Comparison of ENCODE assay signal across 1 cellular context in the genomic region with DNA sequence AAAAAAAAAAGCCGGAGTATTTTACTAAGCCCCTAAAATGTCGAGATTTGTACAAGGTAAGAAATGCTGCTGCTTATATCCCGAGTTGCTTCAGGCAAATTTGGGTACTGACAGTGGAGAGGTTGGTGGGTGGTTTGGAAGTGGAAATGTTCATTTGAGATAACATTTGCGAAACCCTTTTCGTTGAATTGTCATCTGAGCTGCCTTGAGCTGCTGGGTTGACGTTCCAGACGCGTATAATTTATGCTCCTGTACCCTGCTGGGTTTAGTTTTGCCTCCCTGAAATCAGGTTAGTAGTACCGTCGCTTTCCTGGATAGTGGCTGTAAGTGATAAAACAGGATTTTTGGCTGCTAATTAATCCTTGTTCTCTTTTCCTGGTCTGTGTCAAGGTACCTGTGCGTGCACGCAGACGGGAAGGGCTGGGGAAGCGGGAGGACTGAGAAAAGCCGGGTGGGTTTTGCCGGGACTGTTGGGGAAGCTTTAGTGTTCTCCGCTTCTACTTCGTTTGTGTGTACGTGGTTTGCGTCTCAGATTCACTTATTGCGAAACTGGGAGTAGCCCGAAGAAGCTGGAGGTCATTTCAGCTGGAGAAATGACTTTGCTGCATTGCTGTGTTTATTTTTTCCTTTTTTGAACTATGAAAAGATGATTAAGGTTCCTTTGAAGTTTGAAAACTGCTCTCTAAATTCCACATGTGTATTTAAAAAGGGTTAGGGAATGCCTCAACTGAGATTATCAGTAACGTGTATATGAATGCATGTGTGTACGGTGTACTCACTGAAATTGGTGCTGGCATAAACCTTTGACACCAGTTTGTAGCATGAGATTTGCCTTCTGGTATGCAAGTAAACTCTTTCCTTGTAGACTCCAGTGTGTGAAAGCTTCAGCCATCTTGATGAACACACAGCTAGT.
A peak's percentile ranks its signal among the peaks of the same experiment; 100 is the strongest.
TF ChIP-seq lines count a peak whose summit lies in the region.

No MANE protein-coding gene starts in this region.

TF ChIP-seq in HepG2, 621 proteins besides CTCF, POLR2A, EP300 and RAD21 (continued from another document and continues in another):
- TF ChIP-seq, protein P1, sequence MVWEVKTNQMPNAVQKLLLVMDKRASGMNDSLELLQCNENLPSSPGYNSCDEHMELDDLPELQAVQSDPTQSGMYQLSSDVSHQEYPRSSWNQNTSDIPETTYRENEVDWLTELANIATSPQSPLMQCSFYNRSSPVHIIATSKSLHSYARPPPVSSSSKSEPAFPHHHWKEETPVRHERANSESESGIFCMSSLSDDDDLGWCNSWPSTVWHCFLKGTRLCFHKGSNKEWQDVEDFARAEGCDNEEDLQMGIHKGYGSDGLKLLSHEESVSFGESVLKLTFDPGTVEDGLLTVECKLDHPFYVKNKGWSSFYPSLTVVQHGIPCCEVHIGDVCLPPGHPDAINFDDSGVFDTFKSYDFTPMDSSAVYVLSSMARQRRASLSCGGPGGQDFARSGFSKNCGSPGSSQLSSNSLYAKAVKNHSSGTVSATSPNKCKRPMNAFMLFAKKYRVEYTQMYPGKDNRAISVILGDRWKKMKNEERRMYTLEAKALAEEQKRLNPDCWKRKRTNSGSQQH (CRISPR knock-in tag; IDR thresholded peaks at IDR 0.05; ENCODE audit: low read depth): peak; percentile 53; the same call in 1 of the 2 replicates
- TF ChIP-seq, protein P2, sequence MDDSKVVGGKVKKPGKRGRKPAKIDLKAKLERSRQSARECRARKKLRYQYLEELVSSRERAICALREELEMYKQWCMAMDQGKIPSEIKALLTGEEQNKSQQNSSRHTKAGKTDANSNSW (CRISPR knock-in tag; IDR thresholded peaks at IDR 0.05; ENCODE audit: borderline replicate concordance): 0 out of 2 replicates have a peak, but pooled peaks have one; percentile 60
- TF ChIP-seq KAT7 (CRISPR knock-in tag; IDR thresholded peaks at IDR 0.05; ENCODE audit: borderline replicate concordance) (no peak), IRX3 (CRISPR knock-in tag; IDR thresholded peaks at IDR 0.05; ENCODE audit: borderline replicate concordance, low read depth) (no peak), ZNF292 (CRISPR knock-in tag; IDR thresholded peaks at IDR 0.05; ENCODE audit: borderline replicate concordance, low read depth) (peak; percentile 60; the same call in 1 of the 2 replicates), KMT2A (CRISPR knock-in tag; IDR thresholded peaks at IDR 0.05) (peak; percentile 64; the same call in 1 of the 2 replicates), FOXO1 (CRISPR knock-in tag; IDR thresholded peaks at IDR 0.05) (peak; percentile 52; the same call in 1 of the 2 replicates), TIGD3 (CRISPR knock-in tag; IDR thresholded peaks at IDR 0.05; ENCODE audit: borderline replicate concordance) (no peak), SMARCE1 (IDR thresholded peaks at IDR 0.05; ENCODE audit: borderline replicate concordance) (no peak), SOX6 (IDR thresholded peaks at IDR 0.05) (no peak), SOX6 (CRISPR knock-in tag; IDR thresholded peaks at IDR 0.05) (peak; percentile 73; the same call in 1 of the 2 replicates), ZNF350 (CRISPR knock-in tag; IDR thresholded peaks at IDR 0.05; ENCODE audit: borderline replicate concordance, low read depth) (0 out of 2 replicates have a peak, but pooled peaks have one; percentile 36), ZNF709 (CRISPR knock-in tag; IDR thresholded peaks at IDR 0.05) (peak; percentile 70; the same call in 1 of the 2 replicates), ZNF510 (CRISPR knock-in tag; IDR thresholded peaks at IDR 0.05; ENCODE audit: low read depth) (0 out of 2 replicates have a peak, but pooled peaks have one; percentile 14), ZBTB3 (CRISPR knock-in tag; IDR thresholded peaks at IDR 0.05; ENCODE audit: borderline replicate concordance, low read depth) (0 out of 2 replicates have a peak, but pooled peaks have one; percentile 34), ZNF773 (CRISPR knock-in tag; IDR thresholded peaks at IDR 0.05; ENCODE audit: borderline replicate concordance) (no peak), ZNF136 (CRISPR knock-in tag; IDR thresholded peaks at IDR 0.05; ENCODE audit: low read depth) (no peak), ZNF121 (CRISPR knock-in tag; IDR thresholded peaks at IDR 0.05) (no peak), SOX13 (IDR thresholded peaks at IDR 0.05) (peak; percentile 59), SOX13 (CRISPR knock-in tag; conservative IDR thresholded peaks at IDR 0.05 in 1 of 2, IDR thresholded peaks at IDR 0.05 in 1 of 2) (peak in 1 of 2 experiments; percentile 74; a peak in 2 of 4 replicates), ZNF724P (CRISPR knock-in tag; IDR thresholded peaks at IDR 0.05; ENCODE audit: borderline replicate concordance) (no peak), NCOR1 (IDR thresholded peaks at IDR 0.05; ENCODE audit: borderline replicate concordance, low read length) (no peak), POLR2AphosphoS5 (IDR thresholded peaks at IDR 0.05; ENCODE audit: low read depth, low read length) (peak; percentile 66), ZBTB38 (CRISPR knock-in tag; IDR thresholded peaks at IDR 0.05) (0 out of 2 replicates have a peak, but pooled peaks have one; percentile 26), EHMT2 (IDR thresholded peaks at IDR 0.05; ENCODE audit: borderline replicate concordance, low read depth, low read length) (no peak), ZNF101 (CRISPR knock-in tag; IDR thresholded peaks at IDR 0.05; ENCODE audit: borderline replicate concordance, low read depth) (no peak), RXRB (CRISPR knock-in tag; IDR thresholded peaks at IDR 0.05; ENCODE audit: borderline replicate concordance) (peak; percentile 70; the same call in 1 of the 2 replicates), FOXP1 (IDR thresholded peaks at IDR 0.05) (no peak), FOXP1 (CRISPR knock-in tag; IDR thresholded peaks at IDR 0.05) (peak; percentile 62), NFE2L2 (IDR thresholded peaks at IDR 0.05; ENCODE audit: low read length) (no peak), HNRNPLL (IDR thresholded peaks at IDR 0.05; ENCODE audit: low read depth, low read length, poor library complexity, severe bottlenecking) (peak; percentile 49), BORCS8-MEF2B (CRISPR knock-in tag; IDR thresholded peaks at IDR 0.05) (0 out of 2 replicates have a peak, but pooled peaks have one; percentile 49), ZNF543 (CRISPR knock-in tag; IDR thresholded peaks at IDR 0.05) (no peak; the same call in 1 of the 2 replicates), POGZ (CRISPR knock-in tag; IDR thresholded peaks at IDR 0.05) (peak; percentile 49; the same call in 1 of the 2 replicates), FOSL2 (CRISPR knock-in tag; IDR thresholded peaks at IDR 0.05) (peak; percentile 56), NPAS2 (CRISPR knock-in tag; IDR thresholded peaks at IDR 0.05; ENCODE audit: borderline replicate concordance) (no peak), SRSF9 (IDR thresholded peaks at IDR 0.05; ENCODE audit: borderline replicate concordance, insufficient read depth, low read depth, low read length, poor library complexity, severe bottlenecking) (no peak), JUNB (CRISPR knock-in tag; IDR thresholded peaks at IDR 0.05; ENCODE audit: borderline replicate concordance) (peak; percentile 22; the same call in 1 of the 2 replicates), GPN1 (CRISPR knock-in tag; IDR thresholded peaks at IDR 0.05; ENCODE audit: borderline replicate concordance) (no peak), ZNF343 (CRISPR knock-in tag; IDR thresholded peaks at IDR 0.05) (0 out of 2 replicates have a peak, but pooled peaks have one; percentile 40), PRMT3 (CRISPR knock-in tag; IDR thresholded peaks at IDR 0.05; ENCODE audit: borderline replicate concordance, low read depth) (no peak), RXRA (CRISPR knock-in tag; IDR thresholded peaks at IDR 0.05) (no peak), ZSCAN29 (CRISPR knock-in tag; conservative IDR thresholded peaks at IDR 0.05) (peak; percentile 86; the same call in 1 of the 2 replicates), MBD4 (IDR thresholded peaks at IDR 0.05; ENCODE audit: borderline replicate concordance, low read length) (peak; percentile 88; the same call in 1 of the 2 replicates), FOXM1 (CRISPR knock-in tag; IDR thresholded peaks at IDR 0.05) (no peak), SNAI1 (CRISPR knock-in tag; IDR thresholded peaks at IDR 0.05; ENCODE audit: borderline replicate concordance) (peak; percentile 87; the same call in 1 of the 2 replicates), ZFP82 (CRISPR knock-in tag; IDR thresholded peaks at IDR 0.05; ENCODE audit: borderline replicate concordance) (no peak), MIER2 (CRISPR knock-in tag; IDR thresholded peaks at IDR 0.05) (no peak), HDAC2 (CRISPR knock-in tag; IDR thresholded peaks at IDR 0.05) (peak; percentile 61; the same call in 1 of the 2 replicates), TEAD2 (CRISPR knock-in tag; IDR thresholded peaks at IDR 0.05) (no peak), ZNF24 (IDR thresholded peaks at IDR 0.05) (peak; percentile 7; the same call in 1 of the 2 replicates)
- TF ChIP-seq, protein P3, sequence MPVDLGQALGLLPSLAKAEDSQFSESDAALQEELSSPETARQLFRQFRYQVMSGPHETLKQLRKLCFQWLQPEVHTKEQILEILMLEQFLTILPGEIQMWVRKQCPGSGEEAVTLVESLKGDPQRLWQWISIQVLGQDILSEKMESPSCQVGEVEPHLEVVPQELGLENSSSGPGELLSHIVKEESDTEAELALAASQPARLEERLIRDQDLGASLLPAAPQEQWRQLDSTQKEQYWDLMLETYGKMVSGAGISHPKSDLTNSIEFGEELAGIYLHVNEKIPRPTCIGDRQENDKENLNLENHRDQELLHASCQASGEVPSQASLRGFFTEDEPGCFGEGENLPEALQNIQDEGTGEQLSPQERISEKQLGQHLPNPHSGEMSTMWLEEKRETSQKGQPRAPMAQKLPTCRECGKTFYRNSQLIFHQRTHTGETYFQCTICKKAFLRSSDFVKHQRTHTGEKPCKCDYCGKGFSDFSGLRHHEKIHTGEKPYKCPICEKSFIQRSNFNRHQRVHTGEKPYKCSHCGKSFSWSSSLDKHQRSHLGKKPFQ (CRISPR knock-in tag; IDR thresholded peaks at IDR 0.05; ENCODE audit: insufficient replicate concordance): no peak
- TF ChIP-seq, protein P4, sequence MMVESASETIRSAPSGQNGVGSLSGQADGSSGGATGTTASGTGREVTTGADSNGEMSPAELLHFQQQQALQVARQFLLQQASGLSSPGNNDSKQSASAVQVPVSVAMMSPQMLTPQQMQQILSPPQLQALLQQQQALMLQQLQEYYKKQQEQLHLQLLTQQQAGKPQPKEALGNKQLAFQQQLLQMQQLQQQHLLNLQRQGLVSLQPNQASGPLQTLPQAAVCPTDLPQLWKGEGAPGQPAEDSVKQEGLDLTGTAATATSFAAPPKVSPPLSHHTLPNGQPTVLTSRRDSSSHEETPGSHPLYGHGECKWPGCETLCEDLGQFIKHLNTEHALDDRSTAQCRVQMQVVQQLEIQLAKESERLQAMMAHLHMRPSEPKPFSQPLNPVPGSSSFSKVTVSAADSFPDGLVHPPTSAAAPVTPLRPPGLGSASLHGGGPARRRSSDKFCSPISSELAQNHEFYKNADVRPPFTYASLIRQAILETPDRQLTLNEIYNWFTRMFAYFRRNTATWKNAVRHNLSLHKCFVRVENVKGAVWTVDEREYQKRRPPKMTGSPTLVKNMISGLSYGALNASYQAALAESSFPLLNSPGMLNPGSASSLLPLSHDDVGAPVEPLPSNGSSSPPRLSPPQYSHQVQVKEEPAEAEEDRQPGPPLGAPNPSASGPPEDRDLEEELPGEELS (CRISPR knock-in tag; IDR thresholded peaks at IDR 0.05): peak; percentile 38
- TF ChIP-seq, protein P5, sequence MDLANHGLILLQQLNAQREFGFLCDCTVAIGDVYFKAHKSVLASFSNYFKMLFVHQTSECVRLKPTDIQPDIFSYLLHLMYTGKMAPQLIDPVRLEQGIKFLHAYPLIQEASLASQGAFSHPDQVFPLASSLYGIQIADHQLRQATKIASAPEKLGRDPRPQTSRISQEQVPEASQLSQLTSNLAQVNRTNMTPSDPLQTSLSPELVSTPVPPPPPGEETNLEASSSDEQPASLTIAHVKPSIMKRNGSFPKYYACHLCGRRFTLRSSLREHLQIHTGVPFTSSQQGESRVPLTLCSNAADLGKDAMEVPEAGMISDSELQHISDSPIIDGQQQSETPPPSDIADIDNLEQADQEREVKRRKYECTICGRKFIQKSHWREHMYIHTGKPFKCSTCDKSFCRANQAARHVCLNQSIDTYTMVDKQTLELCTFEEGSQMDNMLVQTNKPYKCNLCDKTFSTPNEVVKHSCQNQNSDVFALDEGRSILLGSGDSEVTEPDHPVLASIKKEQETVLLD (CRISPR knock-in tag; IDR thresholded peaks at IDR 0.05; ENCODE audit: low read depth): peak; percentile 7; the same call in 1 of the 2 replicates
- TF ChIP-seq, protein P6, sequence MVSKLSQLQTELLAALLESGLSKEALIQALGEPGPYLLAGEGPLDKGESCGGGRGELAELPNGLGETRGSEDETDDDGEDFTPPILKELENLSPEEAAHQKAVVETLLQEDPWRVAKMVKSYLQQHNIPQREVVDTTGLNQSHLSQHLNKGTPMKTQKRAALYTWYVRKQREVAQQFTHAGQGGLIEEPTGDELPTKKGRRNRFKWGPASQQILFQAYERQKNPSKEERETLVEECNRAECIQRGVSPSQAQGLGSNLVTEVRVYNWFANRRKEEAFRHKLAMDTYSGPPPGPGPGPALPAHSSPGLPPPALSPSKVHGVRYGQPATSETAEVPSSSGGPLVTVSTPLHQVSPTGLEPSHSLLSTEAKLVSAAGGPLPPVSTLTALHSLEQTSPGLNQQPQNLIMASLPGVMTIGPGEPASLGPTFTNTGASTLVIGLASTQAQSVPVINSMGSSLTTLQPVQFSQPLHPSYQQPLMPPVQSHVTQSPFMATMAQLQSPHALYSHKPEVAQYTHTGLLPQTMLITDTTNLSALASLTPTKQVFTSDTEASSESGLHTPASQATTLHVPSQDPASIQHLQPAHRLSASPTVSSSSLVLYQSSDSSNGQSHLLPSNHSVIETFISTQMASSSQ (IDR thresholded peaks at IDR 0.05; ENCODE audit: low read depth): 0 out of 2 replicates have a peak, but pooled peaks have one; percentile 7
- TF ChIP-seq, protein P6 (CRISPR knock-in tag; IDR thresholded peaks at IDR 0.05; ENCODE audit: borderline replicate concordance): no peak; the same call in 1 of the 2 replicates
